ENCODE assay signal across 19 cellular contexts in genomic region chr19:53992211-53992610, GRCh38. TPM values are rescaled to one million over a fixed set of nuclear protein-coding genes. Genes with fewer than 3 reads are reported as not detected.
DNase-seq lines count a peak whose midpoint lies in the region; ATAC-seq, FAIRE-seq and TF ChIP-seq lines count a peak whose summit lies in the region.
"Had no signal": no experiment of that assay in that cellular context is flagged by ENCODE, and none has a peak within 500 bp of the region (broad histone marks: within the 10 kb centered on the region; RNA-seq: fewer than 3 reads in every experiment).

No MANE protein-coding gene starts in this region.

- TF ChIP-seq EP300 in SK-N-SH (IDR thresholded peaks at IDR 0.05; ENCODE audit: borderline replicate concordance in 1 of 2, low read depth in 1 of 2, low read length in 1 of 2) (no peak), HepG2 (IDR thresholded peaks at IDR 0.05; ENCODE audit: low read depth in 2 of 2, low read length in 2 of 2) (no peak), HepG2 (CRISPR knock-in tag; IDR thresholded peaks at IDR 0.05; ENCODE audit: borderline replicate concordance) (no peak)

- H4K20me1 ChIP-seq in SK-N-SH (ENCODE audit: insufficient read depth) (no peaks in the 10 kb centered on the region), HepG2 (ENCODE audit: insufficient read depth, low read length) (no peaks in the 10 kb centered on the region)

- peaks cover 20% of the 10 kb centered on the region for H3F3A ChIP-seq in SK-N-SH (replicated peaks; ENCODE audit: insufficient read depth)

- H3K4me3 ChIP-seq in SK-N-SH (ENCODE audit: low read depth in 2 of 2, low read length in 1 of 2) (no peak overlapping the region), Panc1 (ENCODE audit: low read depth in 2 of 2, low read length in 2 of 2) (peak overlapping the region in 1 of 2 experiments; percentile 47; a peak in 2 of 4 replicates), iPS-18a (ENCODE audit: low read length) (peak overlapping the region; percentile 50), gastrocnemius medialis (peak overlapping the region; percentile 58 to 77 (median 74)), HepG2 (replicated peaks in 1 of 3; ENCODE audit: insufficient read depth in 1 of 3, low read depth in 2 of 3, low read length in 3 of 3) (no peak overlapping the region)
- H3K4me3 ChIP-seq: GM12878, ovary had no signal

- intact Hi-C loops in Panc1 (cut with micrococcal nuclease; ENCODE audit: unreplicated experiment) (no loop called here), gastrocnemius medialis (cut with DNase I; ENCODE audit: low total_unique reads) (no loop called here), HepG2 (cut with micrococcal nuclease; ENCODE audit: unreplicated experiment) (no loop called here)

- DNase-seq in SK-N-SH, result no peak
- no peak for DNase-seq in Panc1 (ENCODE audit: low read depth, low spot score)
- DNase-seq in gastrocnemius medialis, result no peak
- no peak for DNase-seq in HepG2 (ENCODE audit: low spot score)
- no peak for DNase-seq in NCI-H2081 (lab: John Stamatoyannopoulos, UW)
- DNase-seq: 8988T; CD4-positive, alpha-beta T cell; IMR-90; islet precursor cell; MV-4-11; ovary; stimulated activated CD4-positive, alpha-beta T cell treated with anti-CD3 and anti-CD28 coated beads, Interleukin-4, amount 100 ng/mL, for 24 hours had no signal

- H3K27ac ChIP-seq in SK-N-SH (ENCODE audit: low read depth in 2 of 2, low read length in 1 of 2) (no peak overlapping the region; a peak in 1 of 4 replicates), Panc1 (ENCODE audit: low read length) (peak overlapping the region; percentile 94), iPS-18a (ENCODE audit: low read length) (no peak overlapping the region), gastrocnemius medialis (peak overlapping the region; percentile 92 to 98 (median 96)), HepG2 (ENCODE audit: extremely low read length, insufficient read depth, low read length) (no peak overlapping the region)
- H3K27ac ChIP-seq: ovary, tibial nerve had no signal

- POLR2A ChIA-PET in SK-N-SH (lab: Yijun Ruan, JAX), result no interaction called here
- POLR2A ChIA-PET in Panc1 (lab: Charles Lee), result no interaction called here
- POLR2A ChIA-PET in HepG2 (lab: Yijun Ruan, JAX), result no interaction called here

- H3K9ac ChIP-seq in SK-N-SH (peak overlapping the region; percentile 39; the same call in 1 of the 2 replicates), iPS-18a (ENCODE audit: low read length) (no peak overlapping the region), HepG2 (ENCODE audit: insufficient read depth, low read depth, low read length) (no peak overlapping the region)

- H3K4me1 ChIP-seq in SK-N-SH (ENCODE audit: control insufficient read depth in 1 of 2, insufficient read depth in 2 of 2, low read depth in 1 of 2, low read length in 1 of 2), result peaks cover 16 to 18% of the 10 kb centered on the region in 2 experiments; a peak in 3 of 4 replicates
- peaks cover 59% of the 10 kb centered on the region for H3K4me1 ChIP-seq in Panc1 (ENCODE audit: control insufficient read depth, insufficient read depth, low read length)
- H3K4me1 ChIP-seq in iPS-18a (ENCODE audit: control insufficient read depth, low read depth, low read length), result peaks cover 3% of the 10 kb centered on the region
- peaks cover 24 to 31% of the 10 kb centered on the region in 2 donors for H3K4me1 ChIP-seq in gastrocnemius medialis
- H3K4me1 ChIP-seq in HepG2 (ENCODE audit: insufficient read depth, low read length), result no peaks in the 10 kb centered on the region

- CTCF ChIA-PET in SK-N-SH (lab: Yijun Ruan, JAX) (interaction anchor here (0.6 kb wide), 1 partner anchor 175 kb away, joined by 3 read pairs; no protein-coding TSS in a partner anchor), Panc1 (lab: Charles Lee) (no interaction called here), HepG2 (lab: Yijun Ruan, JAX; ENCODE audit: low intra/inter-chr PET ratio, low total read pairs) (no interaction called here)

- FAIRE-seq in HepG2 (lab: Jason Lieb, UNC), result no peak
- FAIRE-seq: GM12878 had no signal

- no TSS peak for BruUV-seq in Panc1 (replicated peaks; lab: Mats Ljungman, UMichigan)
- no TSS peak for BruUV-seq in HepG2 (replicated peaks; lab: Mats Ljungman, UMichigan)

- TF ChIP-seq POLR2A in gastrocnemius medialis (IDR thresholded peaks at IDR 0.05), result no peak
- TF ChIP-seq POLR2A in HepG2 (IDR thresholded peaks at IDR 0.05; ENCODE audit: insufficient read depth in 1 of 2, low read depth in 2 of 2, low read length in 2 of 2), result no peak

- no peak overlapping the region for H2AFZ ChIP-seq in SK-N-SH (ENCODE audit: low read depth)
- no peak overlapping the region for H2AFZ ChIP-seq in HepG2 (ENCODE audit: low read length)

- H3K4me2 ChIP-seq in SK-N-SH, result 0 out of 2 replicates have a peak overlapping the region, but pooled peaks have one; percentile 69
- no peak overlapping the region for H3K4me2 ChIP-seq in HepG2 (ENCODE audit: low read depth, low read length)

- no peak for ATAC-seq in SK-N-SH treated with all-trans-retinoic acid at 6 μM for 48 hours
- ATAC-seq in Panc1, result no peak
- ATAC-seq in gastrocnemius medialis, result no peak
- ATAC-seq in HepG2, result no peak
- ATAC-seq in HG03045 (IDR thresholded peaks at IDR 0.05; ENCODE audit: unreplicated experiment), result no peak
- ATAC-seq: GM12878 had no signal

- TF ChIP-seq RAD21 in SK-N-SH (IDR thresholded peaks at IDR 0.05; ENCODE audit: low read length), result no peak
- no peak for TF ChIP-seq RAD21 in HepG2 (CRISPR knock-in tag; IDR thresholded peaks at IDR 0.05)

- TF ChIP-seq CTCF in SK-N-SH (IDR thresholded peaks at IDR 0.05) (no peak), Panc1 (IDR thresholded peaks at IDR 0.05) (no peak), gastrocnemius medialis (IDR thresholded peaks at IDR 0.05 in 4 of 5, conservative IDR thresholded peaks at IDR 0.05 in 1 of 5) (no peak), HepG2 (CRISPR knock-in tag; IDR thresholded peaks at IDR 0.05) (no peak)

- no peaks in the 10 kb centered on the region for H3K79me2 ChIP-seq in SK-N-SH (ENCODE audit: insufficient read depth)
- H3K79me2 ChIP-seq in HepG2 (ENCODE audit: insufficient read depth, low read length), result no peaks in the 10 kb centered on the region

- H3K36me3 ChIP-seq in SK-N-SH (replicated peaks in 1 of 2; ENCODE audit: control insufficient read depth in 1 of 2, insufficient read depth in 2 of 2, low read length in 1 of 2) (no peaks in the 10 kb centered on the region), Panc1 (ENCODE audit: control insufficient read depth, insufficient read depth, low read length) (no peaks in the 10 kb centered on the region), iPS-18a (ENCODE audit: control insufficient read depth, low read depth, low read length) (no peaks in the 10 kb centered on the region), gastrocnemius medialis (no peaks in the 10 kb centered on the region), HepG2 (replicated peaks in 1 of 2; ENCODE audit: control insufficient read depth in 1 of 2, insufficient read depth in 2 of 2, low read length in 2 of 2) (no peaks in the 10 kb centered on the region)
- H3K36me3 ChIP-seq: ovary, tibial nerve had no signal

- peaks cover 5% of the 10 kb centered on the region; the same call in 1 of the 2 replicates for H3K27me3 ChIP-seq in SK-N-SH (ENCODE audit: insufficient read depth)
- H3K27me3 ChIP-seq in Panc1 (ENCODE audit: control insufficient read depth, insufficient read depth, low read length), result no peaks in the 10 kb centered on the region
- H3K27me3 ChIP-seq in iPS-18a (ENCODE audit: control insufficient read depth, insufficient read depth, low read length), result peaks cover 64% of the 10 kb centered on the region
- no peaks in the 10 kb centered on the region for H3K27me3 ChIP-seq in gastrocnemius medialis
- H3K27me3 ChIP-seq in HepG2 (ENCODE audit: control insufficient read depth in 1 of 2, insufficient read depth in 2 of 2, low read length in 2 of 2), result peaks cover 8 to 52% of the 10 kb centered on the region in 2 experiments
- H3K27me3 ChIP-seq: ovary had no signal

- H3K9me2 ChIP-seq in SK-N-SH, result no peaks in the 10 kb centered on the region

- H3K9me3 ChIP-seq in SK-N-SH (no peaks in the 10 kb centered on the region), Panc1 (ENCODE audit: control insufficient read depth, insufficient read depth, low read depth, low read length) (no peaks in the 10 kb centered on the region), iPS-18a (ENCODE audit: control insufficient read depth, low read depth, low read length) (no peaks in the 10 kb centered on the region), gastrocnemius medialis (no peaks in the 10 kb centered on the region), HepG2 (ENCODE audit: low read length) (no peaks in the 10 kb centered on the region)
- H3K9me3 ChIP-seq: ovary, tibial nerve had no signal

- 83% methylated on average over 8 of the region's 9 CpGs for WGBS in SK-N-SH (ENCODE audit: low lambda C conversion rate)
- WGBS in HepG2 (ENCODE audit: low lambda C conversion rate), result 43% methylated on average over 9 of the region's 9 CpGs

- in situ Hi-C loops in Panc1 (cut with HindIII; ENCODE audit: low pct_unique_long_range_greater_than_20kb, low sequenced_read_pairs), result no loop called here
- in situ Hi-C loops in gastrocnemius medialis (cut with MboI; ENCODE audit: low sequenced_read_pairs in 4 of 4), result no loop called here
- in situ Hi-C loops in HepG2 (cut with HindIII; ENCODE audit: extremely low pct_ligation_motif_present, low pct_unique_long_range_greater_than_20kb), result no loop called here

RNA-seq across cellular contexts. Expression of gene CACNG6, which starts 0.8 kb away (rescaled TPM):
- polyA plus RNA-seq in SK-N-SH (2012; rRNA removed) (0.96 and 1.2 TPM in 2 replicates), HepG2 (2011; rRNA removed) (not detected in 2 replicates)
- 0.42 and 0.63 TPM in 2 replicates for polyA plus RNA-seq in SK-N-SH (2012; cell fraction: cytosol; rRNA removed)
- 1.6 and 2.3 TPM in 2 replicates for polyA plus RNA-seq in SK-N-SH (2012; cell fraction: nucleus; rRNA removed)
- total RNA-seq in Panc1 (2021; ENCODE audit: unreplicated experiment) (14.6 TPM), gastrocnemius medialis (10 to 100 TPM; 25.2 to 50.3 (median 31.0) TPM), HepG2 (2016; rRNA removed; fragmentation: Illumina TruSeq; extraction: Trizol) (not detected in 2 replicates)
- polyA plus RNA-seq in Panc1 (2012; ENCODE audit: insufficient read length), result 20.6 TPM
- not detected in 2 replicates for total RNA-seq in HepG2 (2016; cell fraction: cytosol; rRNA removed; fragmentation: Illumina TruSeq; extraction: Trizol; ENCODE audit: low read depth)
- not detected in 2 replicates for total RNA-seq in HepG2 (2016; cell fraction: insoluble cytoplasmic fraction; rRNA removed; fragmentation: Illumina TruSeq; extraction: Trizol)
- total RNA-seq in HepG2 (2016; cell fraction: membrane; rRNA removed; fragmentation: Illumina TruSeq; extraction: Trizol), result not detected in 2 replicates
- total RNA-seq in HepG2 (2016; cell fraction: nucleus; rRNA removed; fragmentation: Illumina TruSeq; extraction: Trizol), result not detected in 2 replicates
- polyA plus RNA-seq in HepG2 (2011; cell fraction: cytosol; rRNA removed), result 0.03 TPM in 1 of 2 replicates, not detected in the other
- not detected in 2 replicates for polyA plus RNA-seq in HepG2 (2011; cell fraction: nucleus; rRNA removed)
- not detected in 2 replicates for polyA plus RNA-seq in HepG2 (2012)
- polyA plus RNA-seq in HepG2 (2016; cell fraction: cytosol; fragmentation: Illumina TruSeq; extraction: Trizol; ENCODE audit: low read depth), result not detected in 2 replicates
- not detected in 2 replicates for polyA plus RNA-seq in HepG2 (2016; cell fraction: insoluble cytoplasmic fraction; fragmentation: Illumina TruSeq; extraction: Trizol; ENCODE audit: low read depth)
- not detected in 2 replicates for polyA plus RNA-seq in HepG2 (2016; cell fraction: membrane; fragmentation: Illumina TruSeq; extraction: Trizol; ENCODE audit: low read depth)
- not detected in 2 replicates for polyA plus RNA-seq in HepG2 (2016; cell fraction: nucleus; fragmentation: Illumina TruSeq; extraction: Trizol; ENCODE audit: insufficient read depth, low read depth)
- polyA minus RNA-seq in HepG2 (2011; rRNA and poly(A)+ RNA removed; ENCODE audit: low replicate concordance), result 0.14 TPM in 1 of 2 replicates, not detected in the other
- not detected in 2 replicates for polyA minus RNA-seq in HepG2 (2011; cell fraction: cytosol; rRNA and poly(A)+ RNA removed)
- polyA minus RNA-seq in HepG2 (2011; cell fraction: nucleus; rRNA and poly(A)+ RNA removed), result not detected in 2 replicates
- total RNA-seq: CD4-positive, alpha-beta T cell; G401; GM12878; IMR-90; T-helper 2 cell treated with Interferon-gamma antibody and Interleukin-4, amounts not matched to agents 100 ng/mL and 5 ng/mL, for 36 hours; tibial nerve had no signal
- polyA plus RNA-seq: IMR-90, ovary had no signal

RNA-seq across cellular contexts. Expression of gene CACNG8, which starts 29.5 kb away (rescaled TPM):
- polyA plus RNA-seq in SK-N-SH (2012; rRNA removed) (1.1 and 1.3 TPM in 2 replicates), HepG2 (2011; rRNA removed) (not detected in 2 replicates)
- polyA plus RNA-seq in SK-N-SH (2012; cell fraction: cytosol; rRNA removed), result 0.83 and 0.85 TPM in 2 replicates
- 9.0 and 9.6 TPM in 2 replicates for polyA plus RNA-seq in SK-N-SH (2012; cell fraction: nucleus; rRNA removed)
- total RNA-seq in Panc1 (2021; ENCODE audit: unreplicated experiment) (17.7 TPM), gastrocnemius medialis (under 1 TPM; 0.02 to 0.10 (median 0.05) TPM), HepG2 (2016; rRNA removed; fragmentation: Illumina TruSeq; extraction: Trizol) (not detected in 2 replicates)
- 16.0 TPM for polyA plus RNA-seq in Panc1 (2012; ENCODE audit: insufficient read length)
- total RNA-seq in HepG2 (2016; cell fraction: cytosol; rRNA removed; fragmentation: Illumina TruSeq; extraction: Trizol; ENCODE audit: low read depth), result not detected in 2 replicates
- not detected in 2 replicates for total RNA-seq in HepG2 (2016; cell fraction: insoluble cytoplasmic fraction; rRNA removed; fragmentation: Illumina TruSeq; extraction: Trizol)
- not detected in 2 replicates for total RNA-seq in HepG2 (2016; cell fraction: membrane; rRNA removed; fragmentation: Illumina TruSeq; extraction: Trizol)
- not detected in 2 replicates for total RNA-seq in HepG2 (2016; cell fraction: nucleus; rRNA removed; fragmentation: Illumina TruSeq; extraction: Trizol)
- not detected in 2 replicates for polyA plus RNA-seq in HepG2 (2011; cell fraction: cytosol; rRNA removed)
- not detected in 2 replicates for polyA plus RNA-seq in HepG2 (2011; cell fraction: nucleus; rRNA removed)
- polyA plus RNA-seq in HepG2 (2012), result not detected in 2 replicates
- not detected in 2 replicates for polyA plus RNA-seq in HepG2 (2016; cell fraction: cytosol; fragmentation: Illumina TruSeq; extraction: Trizol; ENCODE audit: low read depth)
- not detected in 2 replicates for polyA plus RNA-seq in HepG2 (2016; cell fraction: insoluble cytoplasmic fraction; fragmentation: Illumina TruSeq; extraction: Trizol; ENCODE audit: low read depth)
- polyA plus RNA-seq in HepG2 (2016; cell fraction: membrane; fragmentation: Illumina TruSeq; extraction: Trizol; ENCODE audit: low read depth), result not detected in 2 replicates
- not detected in 2 replicates for polyA plus RNA-seq in HepG2 (2016; cell fraction: nucleus; fragmentation: Illumina TruSeq; extraction: Trizol; ENCODE audit: insufficient read depth, low read depth)
- polyA minus RNA-seq in HepG2 (2011; rRNA and poly(A)+ RNA removed; ENCODE audit: low replicate concordance), result 0.09 TPM in 1 of 2 replicates, not detected in the other
- polyA minus RNA-seq in HepG2 (2011; cell fraction: cytosol; rRNA and poly(A)+ RNA removed), result not detected in 2 replicates
- polyA minus RNA-seq in HepG2 (2011; cell fraction: nucleus; rRNA and poly(A)+ RNA removed), result not detected in 2 replicates
- total RNA-seq: CD4-positive, alpha-beta T cell; GM12878; IMR-90; T-helper 2 cell treated with Interferon-gamma antibody and Interleukin-4, amounts not matched to agents 100 ng/mL and 5 ng/mL, for 36 hours; tibial nerve had no signal
- polyA plus RNA-seq: GM12878 had no signal

Comparison
In these comparisons a context has a peak if more than half of its experiments do, and no peak if none do; other contexts are left out.
1. H3K27ac ChIP-seq: peak in Panc1 (single experiment) and gastrocnemius medialis (4 of 4); none in SK-N-SH (0 of 2), iPS-18a (single experiment) and HepG2 (single experiment).
2. H3K4me3 ChIP-seq: peak in iPS-18a (single experiment) and gastrocnemius medialis (4 of 4); none in SK-N-SH (0 of 2) and HepG2 (0 of 3).
3. RNA of gene CACNG6, which starts 0.8 kb away (total RNA-seq): 25.2 to 50.3 TPM in gastrocnemius medialis and 14.6 TPM in Panc1 (single experiment); not detected in HepG2; every median in the first group is over 10 times any median in the second.
4. RNA of gene CACNG8, which starts 29.5 kb away (total RNA-seq): 17.7 TPM in Panc1 (single experiment); 0.02 to 0.10 TPM in gastrocnemius medialis and not detected in HepG2; every median in the first group is over 10 times any median in the second.